Comparison of ENCODE assay signal across 1 cellular context in the genomic region with DNA sequence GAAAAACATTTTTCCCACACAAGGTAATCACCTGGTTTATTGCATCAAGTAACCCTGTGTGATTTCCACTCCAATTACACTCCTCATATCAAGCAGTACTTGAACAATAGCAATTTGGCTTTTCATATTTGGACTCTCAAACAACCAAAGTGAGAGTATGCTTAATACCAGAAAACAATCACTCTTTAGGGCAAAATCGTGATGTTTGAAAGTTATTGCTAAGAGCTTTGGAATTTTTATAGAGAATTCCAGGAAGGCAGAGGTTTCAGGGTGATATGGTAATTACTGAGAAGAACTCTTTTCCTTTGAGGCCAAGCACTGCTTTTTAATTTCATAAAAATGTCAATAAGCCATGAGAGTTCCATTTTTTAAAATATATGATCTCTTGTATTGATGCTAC.
TF ChIP-seq lines count a peak whose summit lies in the region.

No MANE protein-coding gene starts in this region.

TF ChIP-seq in HCT116, 20 proteins besides CTCF, POLR2A, EP300 and RAD21 (continued from another document):
- TF ChIP-seq, protein P1, sequence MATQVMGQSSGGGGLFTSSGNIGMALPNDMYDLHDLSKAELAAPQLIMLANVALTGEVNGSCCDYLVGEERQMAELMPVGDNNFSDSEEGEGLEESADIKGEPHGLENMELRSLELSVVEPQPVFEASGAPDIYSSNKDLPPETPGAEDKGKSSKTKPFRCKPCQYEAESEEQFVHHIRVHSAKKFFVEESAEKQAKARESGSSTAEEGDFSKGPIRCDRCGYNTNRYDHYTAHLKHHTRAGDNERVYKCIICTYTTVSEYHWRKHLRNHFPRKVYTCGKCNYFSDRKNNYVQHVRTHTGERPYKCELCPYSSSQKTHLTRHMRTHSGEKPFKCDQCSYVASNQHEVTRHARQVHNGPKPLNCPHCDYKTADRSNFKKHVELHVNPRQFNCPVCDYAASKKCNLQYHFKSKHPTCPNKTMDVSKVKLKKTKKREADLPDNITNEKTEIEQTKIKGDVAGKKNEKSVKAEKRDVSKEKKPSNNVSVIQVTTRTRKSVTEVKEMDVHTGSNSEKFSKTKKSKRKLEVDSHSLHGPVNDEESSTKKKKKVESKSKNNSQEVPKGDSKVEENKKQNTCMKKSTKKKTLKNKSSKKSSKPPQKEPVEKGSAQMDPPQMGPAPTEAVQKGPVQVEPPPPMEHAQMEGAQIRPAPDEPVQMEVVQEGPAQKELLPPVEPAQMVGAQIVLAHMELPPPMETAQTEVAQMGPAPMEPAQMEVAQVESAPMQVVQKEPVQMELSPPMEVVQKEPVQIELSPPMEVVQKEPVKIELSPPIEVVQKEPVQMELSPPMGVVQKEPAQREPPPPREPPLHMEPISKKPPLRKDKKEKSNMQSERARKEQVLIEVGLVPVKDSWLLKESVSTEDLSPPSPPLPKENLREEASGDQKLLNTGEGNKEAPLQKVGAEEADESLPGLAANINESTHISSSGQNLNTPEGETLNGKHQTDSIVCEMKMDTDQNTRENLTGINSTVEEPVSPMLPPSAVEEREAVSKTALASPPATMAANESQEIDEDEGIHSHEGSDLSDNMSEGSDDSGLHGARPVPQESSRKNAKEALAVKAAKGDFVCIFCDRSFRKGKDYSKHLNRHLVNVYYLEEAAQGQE (IDR thresholded peaks at IDR 0.05; ENCODE audit: low read depth), result no peak
- TF ChIP-seq SRF (IDR thresholded peaks at IDR 0.05; ENCODE audit: low read depth), result no peak
- TF ChIP-seq SP1 (IDR thresholded peaks at IDR 0.05; ENCODE audit: low read depth), result no peak
- no peak for TF ChIP-seq EZH2 (IDR thresholded peaks at IDR 0.05)
- TF ChIP-seq ELF1 (IDR thresholded peaks at IDR 0.05; ENCODE audit: borderline replicate concordance, low read depth), result no peak
- no peak for TF ChIP-seq SIN3A (IDR thresholded peaks at IDR 0.05; ENCODE audit: low read depth)
- no peak for TF ChIP-seq ZFX (IDR thresholded peaks at IDR 0.05)
- TF ChIP-seq POLR2AphosphoS5 (IDR thresholded peaks at IDR 0.05; ENCODE audit: low read depth, low read length), result no peak
- TF ChIP-seq ZNF274 (IDR thresholded peaks at IDR 0.05; ENCODE audit: low read depth, low read length), result no peak
- no peak for TF ChIP-seq JUND (IDR thresholded peaks at IDR 0.05)
- TF ChIP-seq CBX3 (IDR thresholded peaks at IDR 0.05; ENCODE audit: low read depth), result no peak
